In the genomic region with DNA sequence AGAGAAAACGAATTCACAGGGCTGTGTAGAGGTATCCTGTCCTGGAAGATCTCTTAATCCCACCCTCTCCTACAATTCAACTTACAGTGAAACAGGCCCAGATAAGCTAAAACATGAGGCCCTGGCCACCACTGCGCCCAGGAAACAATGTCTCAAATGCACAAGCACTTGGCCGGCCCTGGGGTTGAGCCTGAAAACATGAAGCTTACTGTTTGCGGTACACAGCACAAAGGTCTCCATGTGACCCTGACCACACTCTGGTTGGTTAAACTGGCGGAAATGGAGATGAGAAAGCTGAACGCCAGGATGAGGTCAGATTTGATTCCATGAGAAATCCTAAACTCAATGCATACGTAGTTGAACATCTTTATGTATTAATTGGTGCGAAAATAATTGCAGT, we compare ENCODE assay signal across 12 cellular contexts.
"Had no signal": no experiment of that assay in that cellular context is flagged by ENCODE, and none has a peak within 500 bp of the region (broad histone marks: within the 10 kb centered on the region; RNA-seq: fewer than 3 reads in every experiment).

No MANE protein-coding gene starts in this region.

- H3K27me3 ChIP-seq: ovary had no signal

- H3K9me3 ChIP-seq: ovary had no signal

- H3K9me3 Mint-ChIP-seq: effector memory CD8-positive, alpha-beta T cell; neural crest cell had no signal

- H3K36me3 ChIP-seq: ovary had no signal

- DNase-seq: activated effector memory CD4-positive, alpha-beta T cell treated with Interleukin-2 at 50 U/mL for 16 hours; dermis blood vessel endothelial cell; effector memory CD8-positive, alpha-beta T cell; head of caudate nucleus; midbrain; ovary; SIG-M5; T-helper 2 cell had no signal

- H3K27me3 Mint-ChIP-seq: effector memory CD8-positive, alpha-beta T cell had no signal

- ATAC-seq: effector memory CD8-positive, alpha-beta T cell; sciatic nerve had no signal

- H3K4me3 Mint-ChIP-seq: effector memory CD8-positive, alpha-beta T cell; neural crest cell had no signal

- H3K4me3 ChIP-seq: lung, ovary had no signal

- H3K27ac ChIP-seq: epithelial cell of prostate, ovary had no signal

- H3K4me1 Mint-ChIP-seq: neural crest cell had no signal
